ENCODE assay signal across 8 cellular contexts in the genomic region with DNA sequence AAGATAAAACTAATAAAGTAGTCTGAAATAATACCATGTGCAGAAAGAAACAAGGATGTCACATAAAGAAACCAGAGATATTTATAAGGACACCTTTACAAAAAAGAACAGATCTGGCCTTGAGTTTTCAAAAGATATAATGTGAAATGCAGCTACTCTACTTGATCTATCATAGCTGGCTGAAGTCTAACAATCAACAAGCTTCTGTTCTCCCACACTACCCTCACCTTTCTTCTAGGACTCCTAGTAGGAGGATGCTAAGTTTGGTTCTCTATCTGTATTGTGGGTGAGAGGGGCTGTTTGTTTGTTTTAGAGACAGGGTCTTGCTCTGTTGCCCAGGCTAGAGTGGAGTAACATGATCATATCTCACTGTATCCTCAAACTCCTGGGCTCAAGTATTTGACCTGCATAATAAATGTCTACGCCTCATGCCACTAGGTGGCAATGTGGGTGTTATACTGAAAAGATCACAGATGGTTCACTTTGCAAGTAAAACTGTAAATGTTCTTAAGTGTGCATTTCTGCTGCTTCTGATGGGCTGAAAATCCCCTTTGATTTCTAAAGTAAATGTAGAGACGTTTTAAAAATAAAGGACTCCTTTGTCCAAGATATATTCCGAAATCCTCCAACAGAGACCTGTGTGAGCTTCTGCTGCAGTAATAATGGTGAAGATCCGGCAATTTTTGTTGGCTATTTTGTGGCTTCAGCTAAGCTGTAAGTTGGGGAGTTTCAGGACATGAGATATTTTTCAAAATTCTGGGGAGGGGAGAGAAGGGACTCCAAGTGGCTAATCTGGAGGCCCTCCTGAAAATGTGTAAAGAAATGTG.
DNase-seq lines count a peak whose midpoint lies in the region; ATAC-seq lines count a peak whose summit lies in the region.

No MANE protein-coding gene starts in this region.

- peak; percentile 52 for DNase-seq in COR-L47 (lab: John Stamatoyannopoulos, UW)
- peak; percentile 37 for DNase-seq in NCI-H2227 treated with DMSO at 0.1 percent for 48 hours (lab: John Stamatoyannopoulos, UW)
- peak; percentile 39 for DNase-seq in activated gamma-delta T cell treated with anti-CD3 and anti-CD28 coated beads, Interleukin-2, amount 50 U/mL, for 16 hours (ENCODE audit: low read depth)
- peak; percentile 77 for DNase-seq in globus pallidus (ENCODE audit: low spot score)
- peak; percentile 89 for DNase-seq in pons (ENCODE audit: low spot score)

- ATAC-seq in GM18909 (IDR thresholded peaks at IDR 0.05; ENCODE audit: poor library complexity, unreplicated experiment) (peak; percentile 65), HG02970 (IDR thresholded peaks at IDR 0.05; ENCODE audit: low FRiP score, unreplicated experiment) (no peak), GM18873 (IDR thresholded peaks at IDR 0.05; ENCODE audit: low FRiP score, unreplicated experiment) (no peak)

Comparison
In these comparisons a context has a peak if more than half of its experiments do, and no peak if none do; other contexts are left out.
1. DNase-seq: peak in every context shown above with its lines; median percentile 89 in pons; 77 in globus pallidus; 52 in COR-L47; 39 in activated gamma-delta T cell treated with anti-CD3 and anti-CD28 coated beads, Interleukin-2, amount 50 U/mL, for 16 hours; 37 in NCI-H2227 treated with DMSO at 0.1 percent for 48 hours.